8 cellular contexts compared by ENCODE assay signal in the genomic region with DNA sequence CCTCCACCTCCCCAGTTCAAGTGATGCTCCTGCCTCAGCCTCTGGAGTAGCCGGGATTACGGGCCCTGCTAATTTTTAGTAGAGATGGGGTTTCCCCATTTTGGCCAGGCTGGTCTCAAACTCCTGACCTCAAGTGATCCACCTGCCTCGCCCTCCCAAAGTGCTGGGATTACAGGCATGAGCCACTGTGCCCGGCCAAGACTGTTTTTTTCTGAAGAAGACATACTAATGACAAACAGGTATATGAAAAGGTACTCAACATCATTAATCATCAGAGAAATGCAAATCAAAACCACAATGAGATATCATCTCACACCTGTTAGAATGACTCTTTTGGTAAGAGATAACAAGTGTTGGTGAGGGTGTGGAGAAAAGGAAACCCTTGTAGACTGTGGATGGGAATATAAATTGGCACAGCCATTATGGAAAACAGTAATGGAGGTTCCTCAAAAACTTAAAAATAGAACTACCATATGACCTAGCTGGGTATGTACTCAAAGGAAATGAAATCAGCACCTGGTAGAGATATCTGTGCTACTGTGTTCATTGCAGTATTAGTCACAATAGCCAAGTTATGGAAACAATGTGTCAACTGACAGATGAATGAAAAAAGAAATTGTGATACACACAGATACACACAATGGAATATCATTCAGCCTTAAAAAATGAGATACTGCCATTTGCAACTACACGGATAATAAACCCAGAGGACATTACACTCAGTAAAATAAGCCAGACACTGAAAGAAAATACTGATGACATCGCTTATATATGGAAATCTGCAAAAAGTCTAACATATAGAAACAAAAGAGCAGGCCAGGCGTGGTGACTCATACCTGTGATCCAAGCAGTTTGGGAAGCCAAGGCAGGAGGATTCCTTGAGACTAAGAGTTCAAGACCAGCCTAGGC. TPM values are rescaled to one million over a fixed set of nuclear protein-coding genes. Genes with fewer than 3 reads are reported as not detected.
A peak's percentile ranks its signal among the peaks of the same experiment; 100 is the strongest.
DNase-seq lines count a peak whose midpoint lies in the region; ATAC-seq, FAIRE-seq and TF ChIP-seq lines count a peak whose summit lies in the region.

No MANE protein-coding gene starts in this region.

- peak; percentile 63 for ATAC-seq in Panc1
- ATAC-seq in naive thymus-derived CD4-positive, alpha-beta T cell, result no peak

- TF ChIP-seq CTCF in HEK293 (tag by site-specific recombination; IDR thresholded peaks at IDR 0.05) (no peak), Panc1 (IDR thresholded peaks at IDR 0.05) (no peak)

- H3K9me3 Mint-ChIP-seq in naive thymus-derived CD4-positive, alpha-beta T cell, result peaks cover 0 to 1% (median 0%) of the 10 kb centered on the region in 11 donors

- H3K36me3 ChIP-seq in HEK293 (ENCODE audit: control insufficient read depth in 2 of 2, insufficient read depth in 1 of 2, low read length in 2 of 2) (no peaks in the 10 kb centered on the region; a peak in 1 of 3 replicates), Panc1 (ENCODE audit: control insufficient read depth, insufficient read depth, low read length) (no peaks in the 10 kb centered on the region)
- no peaks in the 10 kb centered on the region for H3K36me3 ChIP-seq in naive thymus-derived CD4-positive, alpha-beta T cell (ENCODE audit: control insufficient read depth in 2 of 3, insufficient read depth in 3 of 3, low read length in 3 of 3)

- POLR2A ChIA-PET in HEK293 (lab: Yijun Ruan, JAX) (interaction anchor here (0.6 kb wide), 1 partner anchor 350 kb away, joined by 4 read pairs; no protein-coding TSS in a partner anchor), Panc1 (lab: Charles Lee) (no interaction called here)
- POLR2A ChIA-PET in naive thymus-derived CD4-positive, alpha-beta T cell (lab: Charles Lee), result interaction anchor here (0.6 kb wide), 3 partner anchors 9 to 747 kb away, joined by 3 to 5 read pairs (median 3); no protein-coding TSS in a partner anchor

- peak overlapping the region in 5 of 10 donors; percentile 4 to 64 (median 53) for H3K4me3 Mint-ChIP-seq in naive thymus-derived CD4-positive, alpha-beta T cell

- H3K4me3 ChIP-seq in HEK293 (ENCODE audit: low read depth, low read length) (no peak overlapping the region), Panc1 (ENCODE audit: low read depth in 2 of 2, low read length in 2 of 2) (no peak overlapping the region)
- H3K4me3 ChIP-seq in naive thymus-derived CD4-positive, alpha-beta T cell (ENCODE audit: low read length), result no peak overlapping the region

- H3K27ac ChIP-seq in HEK293 (ENCODE audit: extremely low read depth, low read depth, low read length), result no peak overlapping the region
- H3K27ac ChIP-seq in Panc1 (ENCODE audit: low read length), result no peak overlapping the region
- no peak overlapping the region for H3K27ac ChIP-seq in naive thymus-derived CD4-positive, alpha-beta T cell (ENCODE audit: low read depth, low read length)

- H3K4me1 ChIP-seq in HEK293 (ENCODE audit: control insufficient read depth, insufficient read depth, low read length) (peaks cover 2% of the 10 kb centered on the region; the same call in 1 of the 2 replicates), Panc1 (ENCODE audit: control insufficient read depth, insufficient read depth, low read length) (no peaks in the 10 kb centered on the region; the same call in 1 of the 2 replicates)
- peaks cover 12 to 21% of the 10 kb centered on the region in 2 donors for H3K4me1 ChIP-seq in naive thymus-derived CD4-positive, alpha-beta T cell (ENCODE audit: control insufficient read depth in 2 of 2, insufficient read depth in 2 of 2, low read length in 2 of 2)

- peaks cover 52 to 80% (median 69%) of the 10 kb centered on the region in 7 donors for H3K4me1 Mint-ChIP-seq in naive thymus-derived CD4-positive, alpha-beta T cell

- CTCF ChIA-PET in HEK293 (lab: Yijun Ruan, JAX) (no interaction called here), Panc1 (lab: Charles Lee) (no interaction called here)
- CTCF ChIA-PET in naive thymus-derived CD4-positive, alpha-beta T cell (lab: Charles Lee), result no interaction called here

- H3K27ac Mint-ChIP-seq in naive thymus-derived CD4-positive, alpha-beta T cell, result peak overlapping the region in 5 of 9 donors; percentile 0 to 71 (median 52)

- H3K36me3 Mint-ChIP-seq in naive thymus-derived CD4-positive, alpha-beta T cell, result peaks cover 0 to 44% (median 15%) of the 10 kb centered on the region in 5 donors

- in situ Hi-C loops in Panc1 (cut with HindIII; ENCODE audit: low pct_unique_long_range_greater_than_20kb, low sequenced_read_pairs), result no loop called here

- H3K27me3 ChIP-seq in Panc1 (ENCODE audit: control insufficient read depth, insufficient read depth, low read length), result no peaks in the 10 kb centered on the region
- no peaks in the 10 kb centered on the region for H3K27me3 ChIP-seq in naive thymus-derived CD4-positive, alpha-beta T cell (ENCODE audit: control insufficient read depth in 2 of 2, insufficient read depth in 2 of 2, low read length in 2 of 2)

- peak; percentile 26 to 28 for DNase-seq in NCI-H526 (lab: John Stamatoyannopoulos, UW)
- no peak for DNase-seq in NCI-H526 treated with DMSO at 0.1 percent for 48 hours (lab: John Stamatoyannopoulos, UW)
- no peak for DNase-seq in Panc1 (ENCODE audit: low read depth, low spot score)
- DNase-seq in naive thymus-derived CD4-positive, alpha-beta T cell, result no peak
- no peak for DNase-seq in urothelium cell line (ENCODE audit: low spot score)
- DNase-seq in AG08396 (ENCODE audit: low spot score), result no peak
- DNase-seq in GM19238 (ENCODE audit: insufficient read length, low spot score), result no peak

- FAIRE-seq in urothelium cell line (lab: Jason Lieb, UNC), result no peak

- intact Hi-C loops in Panc1 (cut with micrococcal nuclease; ENCODE audit: unreplicated experiment), result no loop called here
- intact Hi-C loops in naive thymus-derived CD4-positive, alpha-beta T cell (cut with micrococcal nuclease), result loop anchor here (2.0 kb wide), 2 partner anchors 17 to 19 kb away; no protein-coding TSS in a partner anchor

- H3K9me3 ChIP-seq in HEK293 (ENCODE audit: control insufficient read depth, insufficient read depth, low read depth, low read length) (no peaks in the 10 kb centered on the region), Panc1 (ENCODE audit: control insufficient read depth, insufficient read depth, low read depth, low read length) (no peaks in the 10 kb centered on the region)
- no peaks in the 10 kb centered on the region for H3K9me3 ChIP-seq in naive thymus-derived CD4-positive, alpha-beta T cell (ENCODE audit: control insufficient read depth in 2 of 3, low read length in 3 of 3)

- no peaks in the 10 kb centered on the region for H3K27me3 Mint-ChIP-seq in naive thymus-derived CD4-positive, alpha-beta T cell

- no TSS peak for BruUV-seq in Panc1 (replicated peaks; lab: Mats Ljungman, UMichigan)

TF ChIP-seq in HEK293, 187 proteins besides CTCF, POLR2A, EP300 and RAD21 (continues in another document):
- TF ChIP-seq ZNF146 (tag by site-specific recombination; IDR thresholded peaks at IDR 0.05), result peak; percentile 73
- TF ChIP-seq, protein P1, sequence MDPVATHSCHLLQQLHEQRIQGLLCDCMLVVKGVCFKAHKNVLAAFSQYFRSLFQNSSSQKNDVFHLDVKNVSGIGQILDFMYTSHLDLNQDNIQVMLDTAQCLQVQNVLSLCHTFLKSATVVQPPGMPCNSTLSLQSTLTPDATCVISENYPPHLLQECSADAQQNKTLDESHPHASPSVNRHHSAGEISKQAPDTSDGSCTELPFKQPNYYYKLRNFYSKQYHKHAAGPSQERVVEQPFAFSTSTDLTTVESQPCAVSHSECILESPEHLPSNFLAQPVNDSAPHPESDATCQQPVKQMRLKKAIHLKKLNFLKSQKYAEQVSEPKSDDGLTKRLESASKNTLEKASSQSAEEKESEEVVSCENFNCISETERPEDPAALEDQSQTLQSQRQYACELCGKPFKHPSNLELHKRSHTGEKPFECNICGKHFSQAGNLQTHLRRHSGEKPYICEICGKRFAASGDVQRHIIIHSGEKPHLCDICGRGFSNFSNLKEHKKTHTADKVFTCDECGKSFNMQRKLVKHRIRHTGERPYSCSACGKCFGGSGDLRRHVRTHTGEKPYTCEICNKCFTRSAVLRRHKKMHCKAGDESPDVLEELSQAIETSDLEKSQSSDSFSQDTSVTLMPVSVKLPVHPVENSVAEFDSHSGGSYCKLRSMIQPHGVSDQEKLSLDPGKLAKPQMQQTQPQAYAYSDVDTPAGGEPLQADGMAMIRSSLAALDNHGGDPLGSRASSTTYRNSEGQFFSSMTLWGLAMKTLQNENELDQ (tag by site-specific recombination; IDR thresholded peaks at IDR 0.05; ENCODE audit: low read depth), result 0 out of 2 replicates have a peak, but pooled peaks have one; percentile 55
- TF ChIP-seq, protein P2, sequence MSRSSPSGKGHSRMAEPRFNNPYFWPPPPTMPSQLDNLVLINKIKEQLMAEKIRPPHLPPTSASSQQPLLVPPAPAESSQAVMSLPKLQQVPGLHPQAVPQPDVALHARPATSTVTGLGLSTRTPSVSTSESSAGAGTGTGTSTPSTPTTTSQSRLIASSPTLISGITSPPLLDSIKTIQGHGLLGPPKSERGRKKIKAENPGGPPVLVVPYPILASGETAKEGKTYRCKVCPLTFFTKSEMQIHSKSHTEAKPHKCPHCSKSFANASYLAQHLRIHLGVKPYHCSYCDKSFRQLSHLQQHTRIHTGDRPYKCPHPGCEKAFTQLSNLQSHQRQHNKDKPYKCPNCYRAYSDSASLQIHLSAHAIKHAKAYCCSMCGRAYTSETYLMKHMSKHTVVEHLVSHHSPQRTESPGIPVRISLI (tag by site-specific recombination; IDR thresholded peaks at IDR 0.05), result peak; percentile 51; the same call in 1 of the 2 replicates
- no peak for TF ChIP-seq ZBTB48 (tag by site-specific recombination; IDR thresholded peaks at IDR 0.05)
- TF ChIP-seq ZNF366 (tag by site-specific recombination; conservative IDR thresholded peaks at IDR 0.05), result peak; percentile 42; the same call in 1 of the 2 replicates
- TF ChIP-seq SCRT1 (tag by site-specific recombination; IDR thresholded peaks at IDR 0.05; ENCODE audit: borderline replicate concordance), result 0 out of 2 replicates have a peak, but pooled peaks have one; percentile 48
- TF ChIP-seq, protein P3, sequence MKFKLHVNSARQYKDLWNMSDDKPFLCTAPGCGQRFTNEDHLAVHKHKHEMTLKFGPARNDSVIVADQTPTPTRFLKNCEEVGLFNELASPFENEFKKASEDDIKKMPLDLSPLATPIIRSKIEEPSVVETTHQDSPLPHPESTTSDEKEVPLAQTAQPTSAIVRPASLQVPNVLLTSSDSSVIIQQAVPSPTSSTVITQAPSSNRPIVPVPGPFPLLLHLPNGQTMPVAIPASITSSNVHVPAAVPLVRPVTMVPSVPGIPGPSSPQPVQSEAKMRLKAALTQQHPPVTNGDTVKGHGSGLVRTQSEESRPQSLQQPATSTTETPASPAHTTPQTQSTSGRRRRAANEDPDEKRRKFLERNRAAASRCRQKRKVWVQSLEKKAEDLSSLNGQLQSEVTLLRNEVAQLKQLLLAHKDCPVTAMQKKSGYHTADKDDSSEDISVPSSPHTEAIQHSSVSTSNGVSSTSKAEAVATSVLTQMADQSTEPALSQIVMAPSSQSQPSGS (tag by site-specific recombination; IDR thresholded peaks at IDR 0.05; ENCODE audit: low read depth), result 0 out of 2 replicates have a peak, but pooled peaks have one; percentile 47

RNA-seq across cellular contexts. Expression of a gene that starts 20.8 kb away (rescaled TPM):
- total RNA-seq in Panc1 (2021; ENCODE audit: unreplicated experiment), result 28.7 TPM
- 7.9 TPM for polyA plus RNA-seq in Panc1 (2012; ENCODE audit: insufficient read length)
- 100 to 1,000 TPM in 1 of 5 experiments, 10 to 100 TPM in 4; 34.6 to 323 (median 55.5) TPM for total RNA-seq in naive thymus-derived CD4-positive, alpha-beta T cell
- polyA plus RNA-seq in naive thymus-derived CD4-positive, alpha-beta T cell, result 1 to 10 TPM; 6.3 to 8.4 TPM

Comparison
In these comparisons a context has a peak if more than half of its experiments do, and no peak if none do; other contexts are left out.
1. DNase-seq: peak in NCI-H526 (2 of 2); none in NCI-H526 treated with DMSO at 0.1 percent for 48 hours (single experiment), Panc1 (single experiment), naive thymus-derived CD4-positive, alpha-beta T cell (0 of 9), urothelium cell line (single experiment), AG08396 (single experiment) and GM19238 (single experiment).